10 cellular contexts compared by ENCODE assay signal in the genomic region with DNA sequence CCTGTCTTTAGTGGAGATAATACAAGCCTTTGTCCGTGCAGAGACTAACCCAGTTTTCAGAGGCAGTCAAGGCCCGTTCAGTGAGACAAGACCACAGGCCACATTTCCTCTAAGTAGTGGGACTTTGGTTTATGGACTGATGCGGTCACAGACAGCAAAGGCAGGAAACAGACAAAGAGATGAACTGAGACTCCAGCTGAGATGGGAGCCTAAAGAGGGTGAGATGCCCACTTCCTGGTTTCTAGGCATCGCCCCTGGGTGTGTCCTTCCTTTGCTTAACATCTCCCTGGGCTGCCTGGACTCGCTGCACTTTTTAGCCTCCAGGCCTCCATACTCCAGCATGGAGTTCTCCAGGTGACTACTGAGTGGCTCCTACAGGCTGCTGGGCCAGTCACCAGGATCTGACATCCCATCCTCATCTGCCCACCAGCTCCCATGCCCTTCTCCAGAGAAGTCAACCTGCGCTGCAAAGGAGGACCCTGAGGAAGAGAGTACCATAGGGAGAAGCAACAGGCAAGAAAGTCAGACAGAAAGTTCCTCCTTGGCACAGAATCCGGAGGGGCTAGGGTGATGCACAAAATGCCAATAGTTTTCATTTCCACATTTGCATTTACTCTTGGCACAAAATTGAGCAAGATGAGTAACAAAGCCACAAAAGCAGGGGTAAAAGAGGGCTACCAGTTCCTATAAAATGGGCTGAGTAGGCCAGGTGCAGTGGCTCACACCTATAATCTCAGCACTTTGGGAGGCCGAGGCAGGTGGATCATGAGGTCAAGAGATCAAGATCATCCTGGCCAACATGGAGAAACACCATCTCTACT. TPM values are rescaled to one million over a fixed set of nuclear protein-coding genes. Genes with fewer than 3 reads are reported as not detected.
A peak's percentile ranks its signal among the peaks of the same experiment; 100 is the strongest.
DNase-seq lines count a peak whose midpoint lies in the region; ATAC-seq, FAIRE-seq and TF ChIP-seq lines count a peak whose summit lies in the region.
"Had no signal": no experiment of that assay in that cellular context is flagged by ENCODE, and none has a peak within 500 bp of the region (broad histone marks: within the 10 kb centered on the region; RNA-seq: fewer than 3 reads in every experiment).

No MANE protein-coding gene starts in this region.

- H2BK5ac ChIP-seq in mesenchymal stem cell (ENCODE audit: low read depth, low read length, poor library complexity, severe bottlenecking) = no peak overlapping the region

- H3K4ac ChIP-seq in mesenchymal stem cell (ENCODE audit: low read depth in 1 of 2, low read length in 2 of 2) = no peak overlapping the region

- H3K27ac ChIP-seq in mesenchymal stem cell (ENCODE audit: low read length, poor library complexity, severe bottlenecking) = no peak overlapping the region

- no peak overlapping the region for H2BK15ac ChIP-seq in mesenchymal stem cell (ENCODE audit: low read depth, poor library complexity, severe bottlenecking)

- peaks cover 4% of the 10 kb centered on the region for H3K79me1 ChIP-seq in mesenchymal stem cell (replicated peaks; ENCODE audit: low read length, poor library complexity, severe bottlenecking)

- no peak for TF ChIP-seq CTCF in progenitor cell of endocrine pancreas (IDR thresholded peaks at IDR 0.05; ENCODE audit: unreplicated experiment)

- peak; percentile 32 for DNase-seq in stimulated activated CD4-positive, alpha-beta T cell treated with anti-CD3 and anti-CD28 coated beads, Interleukin-4, amount 100 ng/mL, for 24 hours
- DNase-seq in stimulated activated CD4-positive, alpha-beta T cell treated with anti-CD3 and anti-CD28 coated beads, Interleukin-2, amount 100 ng/mL, for 48 hours = no peak
- DNase-seq in T-helper 17 cell (peak in 1 of 3 donors; percentile 29), progenitor cell of endocrine pancreas (ENCODE audit: low spot score, unreplicated experiment) (no peak), urothelium cell line (ENCODE audit: low spot score) (no peak), mesenchymal stem cell (no peak), cerebellar nuclear complex (lab: John Stamatoyannopoulos, UW) (no peak)
- DNase-seq: retina had no signal

- no peak overlapping the region for H4K8ac ChIP-seq in mesenchymal stem cell (ENCODE audit: low read length)

- H3K36me3 Mint-ChIP-seq in T-helper 17 cell (ENCODE audit: low read depth) (peaks cover 4% of the 10 kb centered on the region), progenitor cell of endocrine pancreas (ENCODE audit: insufficient read depth) (peaks cover 10% of the 10 kb centered on the region)

- H3K4me1 ChIP-seq in mesenchymal stem cell (ENCODE audit: control insufficient read depth, insufficient read depth, low read depth, low read length) = peaks cover 6% of the 10 kb centered on the region
- H3K4me1 ChIP-seq: breast epithelium had no signal

- no peak overlapping the region for H3K14ac ChIP-seq in mesenchymal stem cell (ENCODE audit: low read length in 2 of 2)

- H3K4me3 ChIP-seq in mesenchymal stem cell (ENCODE audit: insufficient read depth in 1 of 2, low read depth in 1 of 2, low read length in 2 of 2) = no peak overlapping the region
- H3K4me3 ChIP-seq: breast epithelium had no signal

- FAIRE-seq in urothelium cell line (lab: Jason Lieb, UNC) = no peak

- peaks cover 36 to 71% of the 10 kb centered on the region in 2 experiments for H3K36me3 ChIP-seq in mesenchymal stem cell (ENCODE audit: control insufficient read depth in 1 of 2, insufficient read depth in 2 of 2, low read depth in 1 of 2, low read length in 2 of 2)
- H3K36me3 ChIP-seq: breast epithelium had no signal

- no peak overlapping the region for H2BK12ac ChIP-seq in mesenchymal stem cell (ENCODE audit: low read length in 2 of 2)

- no peak overlapping the region for H3K9ac ChIP-seq in mesenchymal stem cell (ENCODE audit: low read length)

- no peak overlapping the region for H2AFZ ChIP-seq in mesenchymal stem cell (ENCODE audit: low read depth, low read length)

- H3K4me1 Mint-ChIP-seq in T-helper 17 cell = peaks cover 65% of the 10 kb centered on the region
- H3K4me1 Mint-ChIP-seq in progenitor cell of endocrine pancreas (ENCODE audit: low read depth) = no peaks in the 10 kb centered on the region

- peak; percentile 80 for ATAC-seq in T-helper 17 cell
- peak; percentile 34 for ATAC-seq in esophagus mucosa

- no peak overlapping the region for H2AK5ac ChIP-seq in mesenchymal stem cell (ENCODE audit: low read length, severe bottlenecking)

- H3K4me3 Mint-ChIP-seq in T-helper 17 cell (peak overlapping the region; percentile 82), progenitor cell of endocrine pancreas (ENCODE audit: low read depth) (no peak overlapping the region)

- no peaks in the 10 kb centered on the region for H3K27me3 ChIP-seq in mesenchymal stem cell (ENCODE audit: control insufficient read depth in 1 of 2, insufficient read depth in 1 of 2, low read length in 2 of 2)
- H3K27me3 ChIP-seq: breast epithelium had no signal

- H3K9me3 ChIP-seq in T-helper 17 cell (ENCODE audit: control insufficient read depth, low read length, poor library complexity, severe bottlenecking) (no peaks in the 10 kb centered on the region), mesenchymal stem cell (ENCODE audit: control insufficient read depth, low read length) (no peaks in the 10 kb centered on the region)
- H3K9me3 ChIP-seq: breast epithelium had no signal

- WGBS in mesenchymal stem cell = 92% methylated on average over 7 of the region's 8 CpGs

- no peak overlapping the region for H3K18ac ChIP-seq in mesenchymal stem cell (ENCODE audit: low read depth in 1 of 2, low read length in 2 of 2)

- H3K27me3 Mint-ChIP-seq in T-helper 17 cell = no peaks in the 10 kb centered on the region
- H3K27me3 Mint-ChIP-seq in progenitor cell of endocrine pancreas = no peaks in the 10 kb centered on the region

- no peak overlapping the region for H3K23ac ChIP-seq in mesenchymal stem cell (ENCODE audit: low read length in 2 of 2)

- H4K91ac ChIP-seq in mesenchymal stem cell (ENCODE audit: low read length) = no peak overlapping the region

- peak overlapping the region; percentile 90 for H3K27ac Mint-ChIP-seq in T-helper 17 cell
- H3K27ac Mint-ChIP-seq in progenitor cell of endocrine pancreas = no peak overlapping the region

- H3K4me2 ChIP-seq in mesenchymal stem cell (ENCODE audit: low read length, poor library complexity, severe bottlenecking) = no peak overlapping the region

- no peaks in the 10 kb centered on the region for H3K9me3 Mint-ChIP-seq in progenitor cell of endocrine pancreas (ENCODE audit: low read depth)

- no peak overlapping the region for H2BK120ac ChIP-seq in mesenchymal stem cell (ENCODE audit: low read depth, low read length)

RNA-seq across cellular contexts. Expression of gene THEMIS2, which starts 15.1 kb away (rescaled TPM):
- 10 to 100 TPM; 33.6 to 72.0 TPM for total RNA-seq in T-helper 17 cell
- total RNA-seq in esophagus mucosa = 5.3 TPM
- 3.0 and 3.3 TPM in 2 replicates for total RNA-seq in progenitor cell of endocrine pancreas
- 5.9 TPM for polyA plus RNA-seq in mesenchymal stem cell (2013, experiment 1 of 2)
- polyA plus RNA-seq in mesenchymal stem cell (2013, experiment 2 of 2) = 5.3 TPM

RNA-seq across cellular contexts. Expression of gene RPA2, which starts 26.9 kb away (rescaled TPM):
- total RNA-seq in T-helper 17 cell (10 to 100 TPM; 21.3 to 33.3 TPM), esophagus mucosa (18.8 TPM), progenitor cell of endocrine pancreas (34.8 and 37.2 TPM in 2 replicates)
- 14.3 TPM for polyA plus RNA-seq in mesenchymal stem cell (2013, experiment 1 of 2)
- 14.6 TPM for polyA plus RNA-seq in mesenchymal stem cell (2013, experiment 2 of 2)

RNA-seq across cellular contexts. Expression of gene SMPDL3B, which starts 47.4 kb away (rescaled TPM):
- total RNA-seq in T-helper 17 cell (not detected), esophagus mucosa (1.8 TPM), progenitor cell of endocrine pancreas (18.5 and 19.0 TPM in 2 replicates)
- 0.08 TPM for polyA plus RNA-seq in mesenchymal stem cell (2013, experiment 1 of 2)
- 0.04 TPM for polyA plus RNA-seq in mesenchymal stem cell (2013, experiment 2 of 2)

RNA-seq across cellular contexts. Expression of gene PPP1R8, which starts 56.8 kb away (rescaled TPM):
- total RNA-seq in T-helper 17 cell (10 to 100 TPM; 19.6 to 21.4 TPM), esophagus mucosa (30.0 TPM), progenitor cell of endocrine pancreas (50.4 and 52.5 TPM in 2 replicates)
- polyA plus RNA-seq in mesenchymal stem cell (2013, experiment 1 of 2) = 34.6 TPM
- 34.0 TPM for polyA plus RNA-seq in mesenchymal stem cell (2013, experiment 2 of 2)
